Comparison of ENCODE assay signal across 9 cellular contexts in the genomic region with DNA sequence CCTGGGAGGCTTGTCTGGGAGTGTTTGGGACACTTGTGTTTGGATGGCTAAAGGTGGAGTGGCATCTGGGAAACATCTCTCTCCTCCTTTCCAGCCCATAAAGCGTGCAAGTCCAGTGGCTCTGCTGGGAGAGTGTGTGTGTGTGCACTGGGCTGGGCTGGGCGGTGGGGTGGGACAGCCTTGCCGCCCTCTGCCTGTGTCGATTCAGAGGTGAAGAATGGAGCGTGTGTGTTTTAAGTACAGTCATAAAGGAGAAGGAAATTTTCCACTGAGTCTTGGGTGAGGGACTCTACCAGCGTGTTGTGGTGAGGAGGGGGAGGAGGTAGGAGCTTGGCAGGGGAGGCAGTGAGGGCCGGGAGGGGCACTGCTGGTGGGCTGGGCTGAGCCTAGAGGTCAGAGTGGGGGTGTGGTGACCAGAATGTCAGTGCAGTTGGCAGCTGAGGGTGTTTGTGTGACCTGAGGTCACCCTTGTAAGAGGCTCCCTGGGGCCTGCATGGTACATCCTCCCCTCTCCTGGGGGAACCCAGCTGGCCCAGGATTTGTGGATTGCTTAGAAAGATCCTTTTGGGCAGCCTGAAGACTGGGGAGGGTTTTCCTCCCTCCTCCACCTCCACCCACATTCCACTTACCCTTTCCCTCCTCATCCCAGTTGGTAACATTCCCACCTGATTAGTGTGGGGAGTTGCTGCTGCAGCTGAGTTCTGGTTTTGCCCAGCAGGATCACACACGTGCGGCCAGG. TPM values are rescaled to one million over a fixed set of nuclear protein-coding genes. Genes with fewer than 3 reads are reported as not detected.
DNase-seq lines count a peak whose midpoint lies in the region; ATAC-seq and TF ChIP-seq lines count a peak whose summit lies in the region.
"Had no signal": no experiment of that assay in that cellular context is flagged by ENCODE, and none has a peak within 500 bp of the region (broad histone marks: within the 10 kb centered on the region; RNA-seq: fewer than 3 reads in every experiment).

No MANE protein-coding gene starts in this region.

- H3K36me3 ChIP-seq in SJSA1, result no peaks in the 10 kb centered on the region

- no peaks in the 10 kb centered on the region for H3K36me3 Mint-ChIP-seq in nephron progenitor cell (ENCODE audit: low read depth)

- H3K27me3 Mint-ChIP-seq in nephron progenitor cell (ENCODE audit: low read depth, poor library complexity), result peaks cover 76% of the 10 kb centered on the region

- 0 out of 2 replicates have a peak, but pooled peaks cover 5% of the 10 kb centered on the region for H3K27me3 ChIP-seq in SJSA1 (replicated peaks)

- H3K4me3 ChIP-seq in SJSA1 (peak overlapping the region; percentile 61), fibroblast of villous mesenchyme (ENCODE audit: low read depth, low read length) (peak overlapping the region; percentile 80)

- peaks cover 33% of the 10 kb centered on the region for H3K4me1 ChIP-seq in SJSA1 (replicated peaks)

- H3K9me3 Mint-ChIP-seq in nephron progenitor cell, result no peaks in the 10 kb centered on the region

- H3K9me3 ChIP-seq in SJSA1 (replicated peaks), result no peaks in the 10 kb centered on the region

- no peak for TF ChIP-seq CTCF in fibroblast of villous mesenchyme (IDR thresholded peaks at IDR 0.05; ENCODE audit: insufficient read depth, low read depth, low read length)
- TF ChIP-seq CTCF in nephron progenitor cell (IDR thresholded peaks at IDR 0.05), result no peak

- peak overlapping the region; percentile 14 for H3K27ac Mint-ChIP-seq in nephron progenitor cell

- H3K4me3 Mint-ChIP-seq in nephron progenitor cell, result peak overlapping the region; percentile 89

- H3K27ac ChIP-seq in SJSA1, result no peak overlapping the region

- ATAC-seq in GM18909 (IDR thresholded peaks at IDR 0.05; ENCODE audit: poor library complexity, unreplicated experiment), result no peak
- ATAC-seq in HG02852 (IDR thresholded peaks at IDR 0.05; ENCODE audit: unreplicated experiment), result no peak

- DNase-seq in AG08396 (ENCODE audit: low spot score) (peak; percentile 70), SJSA1 (ENCODE audit: low read depth in 1 of 2, low spot score in 2 of 2) (peak in 1 of 2 experiments; percentile 34), fibroblast of villous mesenchyme (ENCODE audit: low read depth) (peak; percentile 63), nephron progenitor cell (peak; percentile 47), GF-D8 (lab: John Stamatoyannopoulos, UW) (no peak), cerebellar nuclear complex (lab: John Stamatoyannopoulos, UW) (no peak)
- DNase-seq: NCI-H1092 treated with DMSO at 0.1 percent for 48 hours had no signal

- peaks cover 40% of the 10 kb centered on the region for H3K4me1 Mint-ChIP-seq in nephron progenitor cell

RNA-seq across cellular contexts. Expression of a gene that starts 1.7 kb away (rescaled TPM):
- 35.4 and 38.1 TPM in 2 replicates for total RNA-seq in SJSA1 (2014; rRNA removed; shearing (Covaris generic))
- 418 and 924 TPM in 2 replicates for total RNA-seq in fibroblast of villous mesenchyme

Comparison
In these comparisons a context has a peak if more than half of its experiments do, and no peak if none do; other contexts are left out.
1. DNase-seq: peak in AG08396 (single experiment), fibroblast of villous mesenchyme (single experiment) and nephron progenitor cell (single experiment); none in GF-D8 (single experiment) and cerebellar nuclear complex (0 of 2).
2. RNA of a gene that starts 1.7 kb away (total RNA-seq): 418 to 924 TPM in fibroblast of villous mesenchyme; 35.4 to 38.1 TPM in SJSA1; every median in the first group is over 10 times any median in the second.